24 cellular contexts compared by ENCODE assay signal in genomic region chr19:45003485-45003884, GRCh38. TPM values are rescaled to one million over a fixed set of nuclear protein-coding genes. Genes with fewer than 3 reads are reported as not detected.
"Had no signal": no experiment of that assay in that cellular context is flagged by ENCODE, and none has a peak within 500 bp of the region (broad histone marks: within the 10 kb centered on the region; RNA-seq: fewer than 3 reads in every experiment).

No MANE protein-coding gene starts in this region.

- H3K4me3 Mint-ChIP-seq: activated naive CD8-positive, alpha-beta T cell treated with anti-CD3 and anti-CD28 coated beads, Interleukin-2, amount 50 U/mL, for 24 hours; endodermal cell; neural progenitor cell had no signal

- H3K4me1 ChIP-seq: foreskin keratinocyte, neural progenitor cell had no signal

- H3K36me3 ChIP-seq: colonic mucosa, neural progenitor cell, thyroid gland had no signal

- H3K27me3 ChIP-seq: brain microvascular endothelial cell, colonic mucosa, foreskin keratinocyte, hepatocyte, thyroid gland had no signal

- H3K9me3 ChIP-seq: colonic mucosa, mucosa of descending colon, thyroid gland had no signal

- H3K27ac Mint-ChIP-seq: activated B cell treated with CpG ODN at 0.5 μM for 24 hours; activated naive CD8-positive, alpha-beta T cell treated with anti-CD3 and anti-CD28 coated beads, Interleukin-2, amount 50 U/mL, for 24 hours; endodermal cell; neural progenitor cell; progenitor cell of endocrine pancreas had no signal

- ATAC-seq: activated naive CD8-positive, alpha-beta T cell treated with anti-CD3 and anti-CD28 coated beads, Interleukin-2, amount 50 U/mL, for 24 hours; foreskin keratinocyte; mucosa of descending colon had no signal

- DNase-seq: activated B cell treated with CpG ODN at 0.5 μM for 24 hours; activated CD4-positive, alpha-beta T cell treated with anti-CD3 and anti-CD28 coated beads, Interleukin-2, amount 50 U/mL, for 1 hour; activated effector memory CD4-positive, alpha-beta T cell treated with Interleukin-2 at 50 U/mL for 16 hours; activated naive CD8-positive, alpha-beta T cell treated with anti-CD3 and anti-CD28 coated beads, Interleukin-2, amount 50 U/mL, for 24 hours; activated T-cell treated with anti-CD3 and anti-CD28 coated beads for 4 hours; anterior cingulate cortex; brain microvascular endothelial cell; colonic mucosa; endodermal cell; foreskin keratinocyte; mesenchymal stem cell; mucosa of descending colon; naive B cell; stimulated activated CD4-positive, alpha-beta T cell treated with anti-CD3 and anti-CD28 coated beads, Interleukin-2, amount 100 ng/mL, for 24 hours; stimulated activated naive CD4-positive, alpha-beta T cell treated with Interleukin-2 at 50 U/mL for 16 hours; thyroid gland had no signal

- H3K27me3 Mint-ChIP-seq: activated B cell treated with CpG ODN at 0.5 μM for 24 hours; activated naive CD8-positive, alpha-beta T cell treated with anti-CD3 and anti-CD28 coated beads, Interleukin-2, amount 50 U/mL, for 24 hours; central memory CD8-positive, alpha-beta T cell; naive B cell; progenitor cell of endocrine pancreas had no signal

- H3K27ac ChIP-seq: brain microvascular endothelial cell, epithelial cell of prostate, foreskin keratinocyte, hepatocyte, neural progenitor cell, thyroid gland had no signal

- H3K9me3 Mint-ChIP-seq: activated B cell treated with CpG ODN at 0.5 μM for 24 hours; activated naive CD8-positive, alpha-beta T cell treated with anti-CD3 and anti-CD28 coated beads, Interleukin-2, amount 50 U/mL, for 24 hours; central memory CD8-positive, alpha-beta T cell; endodermal cell; naive B cell; neural progenitor cell had no signal

- H3K36me3 Mint-ChIP-seq: neural progenitor cell had no signal

- H3K4me3 ChIP-seq: colonic mucosa, hepatocyte, mucosa of descending colon, neural progenitor cell, thyroid gland had no signal

RNA-seq across cellular contexts. Expression of gene APOC2, which starts 57.6 kb away (rescaled TPM):
- total RNA-seq: activated B cell treated with CpG ODN at 0.5 μM for 24 hours; fibroblast of lung; foreskin keratinocyte; osteoblast; progenitor cell of endocrine pancreas; T-helper 2 cell treated with Interferon-gamma antibody and Interleukin-4, amounts not matched to agents 100 ng/mL and 5 ng/mL, for 36 hours had no signal
- polyA plus RNA-seq: fibroblast of lung, foreskin keratinocyte had no signal
